2 cellular contexts compared by ENCODE assay signal in the genomic region with DNA sequence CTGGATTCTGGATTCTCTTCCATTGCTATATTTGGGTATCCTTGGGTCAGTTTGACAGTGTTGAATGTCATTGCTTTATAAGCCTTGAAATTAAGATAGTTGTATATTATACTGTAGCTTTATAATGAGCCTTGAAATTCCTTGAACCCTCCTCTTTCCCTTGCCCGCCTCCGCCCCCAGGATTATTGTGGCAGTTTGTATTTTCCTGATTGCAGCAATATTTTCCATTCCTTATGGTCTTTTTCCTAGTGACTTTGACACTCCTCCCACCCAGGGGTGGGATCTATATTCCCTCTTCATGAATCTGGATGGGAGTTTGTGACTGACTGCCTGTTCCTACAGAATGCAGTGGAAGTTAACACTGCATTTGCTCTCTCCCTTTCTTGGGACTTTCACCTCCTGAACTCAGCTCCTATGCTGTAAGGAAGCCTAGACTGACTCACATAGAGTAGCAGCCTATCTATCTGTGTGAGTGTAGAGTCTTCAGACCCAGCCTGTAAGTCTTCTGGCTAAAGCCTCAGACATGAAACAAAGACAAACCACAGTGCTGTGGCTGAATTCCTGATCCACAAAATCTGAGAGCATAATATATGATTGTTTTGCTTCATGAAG.
TF ChIP-seq lines count a peak whose summit lies in the region.

No MANE protein-coding gene starts in this region.

TF ChIP-seq in neural cell, 6 proteins besides CTCF, POLR2A, EP300 and RAD21 (continued from another document):
- TF ChIP-seq, protein P1, sequence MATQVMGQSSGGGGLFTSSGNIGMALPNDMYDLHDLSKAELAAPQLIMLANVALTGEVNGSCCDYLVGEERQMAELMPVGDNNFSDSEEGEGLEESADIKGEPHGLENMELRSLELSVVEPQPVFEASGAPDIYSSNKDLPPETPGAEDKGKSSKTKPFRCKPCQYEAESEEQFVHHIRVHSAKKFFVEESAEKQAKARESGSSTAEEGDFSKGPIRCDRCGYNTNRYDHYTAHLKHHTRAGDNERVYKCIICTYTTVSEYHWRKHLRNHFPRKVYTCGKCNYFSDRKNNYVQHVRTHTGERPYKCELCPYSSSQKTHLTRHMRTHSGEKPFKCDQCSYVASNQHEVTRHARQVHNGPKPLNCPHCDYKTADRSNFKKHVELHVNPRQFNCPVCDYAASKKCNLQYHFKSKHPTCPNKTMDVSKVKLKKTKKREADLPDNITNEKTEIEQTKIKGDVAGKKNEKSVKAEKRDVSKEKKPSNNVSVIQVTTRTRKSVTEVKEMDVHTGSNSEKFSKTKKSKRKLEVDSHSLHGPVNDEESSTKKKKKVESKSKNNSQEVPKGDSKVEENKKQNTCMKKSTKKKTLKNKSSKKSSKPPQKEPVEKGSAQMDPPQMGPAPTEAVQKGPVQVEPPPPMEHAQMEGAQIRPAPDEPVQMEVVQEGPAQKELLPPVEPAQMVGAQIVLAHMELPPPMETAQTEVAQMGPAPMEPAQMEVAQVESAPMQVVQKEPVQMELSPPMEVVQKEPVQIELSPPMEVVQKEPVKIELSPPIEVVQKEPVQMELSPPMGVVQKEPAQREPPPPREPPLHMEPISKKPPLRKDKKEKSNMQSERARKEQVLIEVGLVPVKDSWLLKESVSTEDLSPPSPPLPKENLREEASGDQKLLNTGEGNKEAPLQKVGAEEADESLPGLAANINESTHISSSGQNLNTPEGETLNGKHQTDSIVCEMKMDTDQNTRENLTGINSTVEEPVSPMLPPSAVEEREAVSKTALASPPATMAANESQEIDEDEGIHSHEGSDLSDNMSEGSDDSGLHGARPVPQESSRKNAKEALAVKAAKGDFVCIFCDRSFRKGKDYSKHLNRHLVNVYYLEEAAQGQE (IDR thresholded peaks at IDR 0.05; ENCODE audit: borderline replicate concordance) = no peak
- TF ChIP-seq TAF1 (IDR thresholded peaks at IDR 0.05; ENCODE audit: low read depth) (no peak), POLR2AphosphoS5 (IDR thresholded peaks at IDR 0.05) (no peak)

TF ChIP-seq in SK-N-SH, 30 proteins besides CTCF, POLR2A, EP300 and RAD21 (continued from another document):
- TF ChIP-seq, protein P1 (IDR thresholded peaks at IDR 0.05; ENCODE audit: low read depth, low read length) = no peak
- TF ChIP-seq RCOR1 (IDR thresholded peaks at IDR 0.05; ENCODE audit: low read length) (no peak), YY1 (IDR thresholded peaks at IDR 0.05; ENCODE audit: low read depth) (no peak)
